1 cellular context compared by ENCODE assay signal in the genomic region with DNA sequence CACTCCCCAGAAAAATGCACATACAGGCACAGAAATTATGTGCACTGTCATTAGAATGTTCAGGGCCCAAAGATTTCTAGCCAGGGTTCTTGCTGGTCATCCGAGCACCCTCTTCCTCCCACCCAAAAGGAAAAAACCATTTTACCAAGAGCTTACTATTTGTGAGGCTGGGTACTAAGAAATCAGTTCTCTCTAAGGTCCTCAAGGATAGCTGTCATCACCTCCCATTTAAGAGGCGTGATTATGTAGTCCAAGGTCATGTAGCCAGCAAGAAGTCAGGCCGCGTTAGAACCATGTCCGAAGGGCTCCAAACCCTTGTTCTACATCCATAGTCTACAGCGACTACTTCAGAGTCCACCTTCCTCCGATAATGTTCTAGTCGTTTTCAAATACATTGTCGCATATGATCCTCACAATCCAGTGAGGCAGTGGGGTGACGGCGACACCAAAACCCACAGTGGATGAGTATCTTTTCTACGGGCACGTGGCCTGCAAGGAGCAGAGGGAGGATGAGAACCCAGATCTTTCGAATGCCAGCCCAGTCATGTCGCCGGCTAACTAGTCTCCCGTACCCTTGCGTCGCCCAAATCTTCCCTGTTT.
TF ChIP-seq lines count a peak whose summit lies in the region.

No MANE protein-coding gene starts in this region.

TF ChIP-seq in K562, 482 proteins besides CTCF, POLR2A, EP300 and RAD21 (continued from another document and continues in another):
- TF ChIP-seq, protein P1, sequence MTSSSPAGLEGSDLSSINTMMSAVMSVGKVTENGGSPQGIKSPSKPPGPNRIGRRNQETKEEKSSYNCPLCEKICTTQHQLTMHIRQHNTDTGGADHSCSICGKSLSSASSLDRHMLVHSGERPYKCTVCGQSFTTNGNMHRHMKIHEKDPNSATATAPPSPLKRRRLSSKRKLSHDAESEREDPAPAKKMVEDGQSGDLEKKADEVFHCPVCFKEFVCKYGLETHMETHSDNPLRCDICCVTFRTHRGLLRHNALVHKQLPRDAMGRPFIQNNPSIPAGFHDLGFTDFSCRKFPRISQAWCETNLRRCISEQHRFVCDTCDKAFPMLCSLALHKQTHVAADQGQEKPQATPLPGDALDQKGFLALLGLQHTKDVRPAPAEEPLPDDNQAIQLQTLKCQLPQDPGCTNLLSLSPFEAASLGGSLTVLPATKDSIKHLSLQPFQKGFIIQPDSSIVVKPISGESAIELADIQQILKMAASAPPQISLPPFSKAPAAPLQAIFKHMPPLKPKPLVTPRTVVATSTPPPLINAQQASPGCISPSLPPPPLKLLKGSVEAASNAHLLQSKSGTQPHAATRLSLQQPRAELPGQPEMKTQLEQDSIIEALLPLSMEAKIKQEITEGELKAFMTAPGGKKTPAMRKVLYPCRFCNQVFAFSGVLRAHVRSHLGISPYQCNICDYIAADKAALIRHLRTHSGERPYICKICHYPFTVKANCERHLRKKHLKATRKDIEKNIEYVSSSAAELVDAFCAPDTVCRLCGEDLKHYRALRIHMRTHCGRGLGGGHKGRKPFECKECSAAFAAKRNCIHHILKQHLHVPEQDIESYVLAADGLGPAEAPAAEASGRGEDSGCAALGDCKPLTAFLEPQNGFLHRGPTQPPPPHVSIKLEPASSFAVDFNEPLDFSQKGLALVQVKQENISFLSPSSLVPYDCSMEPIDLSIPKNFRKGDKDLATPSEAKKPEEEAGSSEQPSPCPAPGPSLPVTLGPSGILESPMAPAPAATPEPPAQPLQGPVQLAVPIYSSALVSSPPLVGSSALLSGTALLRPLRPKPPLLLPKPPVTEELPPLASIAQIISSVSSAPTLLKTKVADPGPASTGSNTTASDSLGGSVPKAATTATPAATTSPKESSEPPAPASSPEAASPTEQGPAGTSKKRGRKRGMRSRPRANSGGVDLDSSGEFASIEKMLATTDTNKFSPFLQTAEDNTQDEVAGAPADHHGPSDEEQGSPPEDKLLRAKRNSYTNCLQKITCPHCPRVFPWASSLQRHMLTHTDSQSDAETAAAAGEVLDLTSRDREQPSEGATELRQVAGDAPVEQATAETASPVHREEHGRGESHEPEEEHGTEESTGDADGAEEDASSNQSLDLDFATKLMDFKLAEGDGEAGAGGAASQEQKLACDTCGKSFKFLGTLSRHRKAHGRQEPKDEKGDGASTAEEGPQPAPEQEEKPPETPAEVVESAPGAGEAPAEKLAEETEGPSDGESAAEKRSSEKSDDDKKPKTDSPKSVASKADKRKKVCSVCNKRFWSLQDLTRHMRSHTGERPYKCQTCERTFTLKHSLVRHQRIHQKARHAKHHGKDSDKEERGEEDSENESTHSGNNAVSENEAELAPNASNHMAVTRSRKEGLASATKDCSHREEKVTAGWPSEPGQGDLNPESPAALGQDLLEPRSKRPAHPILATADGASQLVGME (CRISPR knock-in tag; IDR thresholded peaks at IDR 0.05) = no peak
- TF ChIP-seq, protein P2, sequence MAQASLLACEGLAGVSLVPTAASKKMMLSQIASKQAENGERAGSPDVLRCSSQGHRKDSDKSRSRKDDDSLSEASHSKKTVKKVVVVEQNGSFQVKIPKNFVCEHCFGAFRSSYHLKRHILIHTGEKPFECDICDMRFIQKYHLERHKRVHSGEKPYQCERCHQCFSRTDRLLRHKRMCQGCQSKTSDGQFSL (CRISPR knock-in tag; IDR thresholded peaks at IDR 0.05) = peak; percentile 15; the same call in 1 of the 2 replicates
- TF ChIP-seq, protein P2 (tag; IDR thresholded peaks at IDR 0.05) = no peak
- no peak for TF ChIP-seq ZNF518B (CRISPR knock-in tag; IDR thresholded peaks at IDR 0.05)
- no peak for TF ChIP-seq BRD4 (IDR thresholded peaks at IDR 0.05)
- no peak for TF ChIP-seq NFE2 (IDR thresholded peaks at IDR 0.05; ENCODE audit: low read depth)
- TF ChIP-seq SMARCA5 (IDR thresholded peaks at IDR 0.05) = no peak
- peak; percentile 95 for TF ChIP-seq HINFP (tag; conservative IDR thresholded peaks at IDR 0.05; ENCODE audit: low read depth)
- TF ChIP-seq ZNF24 (IDR thresholded peaks at IDR 0.05) = no peak
- no peak for TF ChIP-seq EZH2 (IDR thresholded peaks at IDR 0.05; ENCODE audit: borderline replicate concordance, low read depth, low read length)
- TF ChIP-seq GTF3C2 (IDR thresholded peaks at IDR 0.05; ENCODE audit: borderline replicate concordance, extremely low read depth, insufficient read length) = peak; percentile 25
- TF ChIP-seq SP2 (IDR thresholded peaks at IDR 0.05; ENCODE audit: extremely low read depth, low read depth, low read length, poor library complexity, severe bottlenecking) = no peak
- TF ChIP-seq NFATC3 (IDR thresholded peaks at IDR 0.05) = no peak
- TF ChIP-seq ZNF274 (IDR thresholded peaks at IDR 0.05; ENCODE audit: borderline replicate concordance, low read depth, low read length) = no peak
- TF ChIP-seq SMARCA4 (IDR thresholded peaks at IDR 0.05) = no peak
- TF ChIP-seq THRAP3 (IDR thresholded peaks at IDR 0.05; ENCODE audit: borderline replicate concordance) = peak; percentile 20; the same call in 1 of the 2 replicates
- no peak for TF ChIP-seq RBM39 (optimal IDR thresholded peaks at IDR 0.05; ENCODE audit: low read depth, low read length)
- TF ChIP-seq TAF7 (tag; IDR thresholded peaks at IDR 0.05) = no peak
- 0 out of 2 replicates have a peak, but pooled peaks have one; percentile 23 for TF ChIP-seq MIER1 (IDR thresholded peaks at IDR 0.05; ENCODE audit: low read depth)
- TF ChIP-seq POLR2B (IDR thresholded peaks at IDR 0.05; ENCODE audit: low read depth, partially characterized antibody) = no peak
- no peak for TF ChIP-seq TFE3 (CRISPR knock-in tag; IDR thresholded peaks at IDR 0.05)
- TF ChIP-seq NFYB (IDR thresholded peaks at IDR 0.05; ENCODE audit: extremely low read depth, insufficient read length) = no peak
- TF ChIP-seq, protein P3, sequence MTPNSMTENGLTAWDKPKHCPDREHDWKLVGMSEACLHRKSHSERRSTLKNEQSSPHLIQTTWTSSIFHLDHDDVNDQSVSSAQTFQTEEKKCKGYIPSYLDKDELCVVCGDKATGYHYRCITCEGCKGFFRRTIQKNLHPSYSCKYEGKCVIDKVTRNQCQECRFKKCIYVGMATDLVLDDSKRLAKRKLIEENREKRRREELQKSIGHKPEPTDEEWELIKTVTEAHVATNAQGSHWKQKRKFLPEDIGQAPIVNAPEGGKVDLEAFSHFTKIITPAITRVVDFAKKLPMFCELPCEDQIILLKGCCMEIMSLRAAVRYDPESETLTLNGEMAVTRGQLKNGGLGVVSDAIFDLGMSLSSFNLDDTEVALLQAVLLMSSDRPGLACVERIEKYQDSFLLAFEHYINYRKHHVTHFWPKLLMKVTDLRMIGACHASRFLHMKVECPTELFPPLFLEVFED (CRISPR knock-in tag; conservative IDR thresholded peaks at IDR 0.05) = 0 out of 2 replicates have a peak, but pooled peaks have one; percentile 3
- 0 out of 2 replicates have a peak, but pooled peaks have one; percentile 32 for TF ChIP-seq KLF13 (tag; IDR thresholded peaks at IDR 0.05; ENCODE audit: borderline replicate concordance, low read depth)
- no peak for TF ChIP-seq HMG20A (CRISPR knock-in tag; conservative IDR thresholded peaks at IDR 0.05)
- TF ChIP-seq NKRF (IDR thresholded peaks at IDR 0.05; ENCODE audit: borderline replicate concordance) = peak; percentile 73; the same call in 1 of the 2 replicates
- TF ChIP-seq MYC (IDR thresholded peaks at IDR 0.05; ENCODE audit: low read depth, low read length) = peak; percentile 72; the same call in 1 of the 2 replicates
- TF ChIP-seq MYC (CRISPR knock-in tag; IDR thresholded peaks at IDR 0.05; ENCODE audit: borderline replicate concordance, low read depth) = peak; percentile 72; the same call in 1 of the 2 replicates
- TF ChIP-seq RAD51 (IDR thresholded peaks at IDR 0.05; ENCODE audit: borderline replicate concordance, low read depth) = peak; percentile 80
- TF ChIP-seq NFE2L1 (tag; IDR thresholded peaks at IDR 0.05; ENCODE audit: borderline replicate concordance, low read depth) = no peak
- no peak; the same call in 1 of the 2 replicates for TF ChIP-seq ZBTB1 (CRISPR knock-in tag; IDR thresholded peaks at IDR 0.05; ENCODE audit: borderline replicate concordance, low read depth)
